8 cellular contexts compared by ENCODE assay signal in the genomic region with DNA sequence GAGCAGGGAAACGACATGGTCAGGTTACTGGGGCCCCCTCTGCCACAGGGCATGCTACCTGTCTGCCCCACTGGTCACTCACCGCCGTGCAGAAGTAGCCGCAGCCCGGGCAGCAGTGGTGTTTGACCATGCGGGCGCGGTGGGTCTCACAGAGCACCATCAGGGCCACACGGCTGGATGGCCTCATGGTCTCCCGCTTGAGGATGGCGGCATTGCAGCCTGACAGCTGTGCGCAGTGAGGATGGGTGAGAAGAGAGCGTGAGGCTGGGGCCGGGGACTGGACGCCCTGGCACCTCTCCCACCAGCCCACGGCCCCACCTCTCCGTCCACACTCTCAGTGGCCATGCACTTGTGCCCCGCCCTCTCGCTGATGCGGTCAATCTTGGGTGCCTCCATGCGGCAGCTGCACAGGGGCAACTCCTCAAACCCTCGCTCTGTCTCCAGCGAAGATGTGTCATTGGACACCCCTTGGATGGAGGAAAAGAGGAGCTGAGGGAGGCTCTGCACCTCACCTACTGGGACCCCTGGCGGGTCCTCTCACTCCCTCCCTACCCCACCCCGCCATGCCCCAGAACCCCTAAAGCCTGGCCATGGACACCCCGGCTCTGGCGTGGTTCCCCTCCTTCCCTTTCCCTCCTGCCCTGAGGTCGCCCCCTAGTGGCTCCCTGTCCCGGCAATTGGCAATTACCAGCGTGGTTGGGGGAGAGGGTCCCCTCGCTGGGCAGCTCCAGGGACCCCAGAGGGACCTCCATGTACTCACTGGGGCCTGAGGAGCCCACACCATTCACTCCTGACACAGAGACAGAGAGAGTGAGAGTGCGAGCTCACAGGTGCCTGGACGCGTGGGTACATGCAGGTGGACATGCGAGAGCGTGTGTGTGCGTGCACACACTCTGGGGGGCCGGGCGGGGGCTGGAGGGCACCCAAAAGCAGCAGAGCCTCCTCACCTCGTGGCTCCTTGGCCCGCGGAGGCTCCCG. TPM values are rescaled to one million over a fixed set of nuclear protein-coding genes. Genes with fewer than 3 reads are reported as not detected.
A peak's percentile ranks its signal among the peaks of the same experiment; 100 is the strongest.
DNase-seq lines count a peak whose midpoint lies in the region; ATAC-seq and TF ChIP-seq lines count a peak whose summit lies in the region.

No MANE protein-coding gene starts in this region.

- TF ChIP-seq CTCF in GM12874 (IDR thresholded peaks at IDR 0.05; ENCODE audit: insufficient read depth, low read depth, low read length) = peak; percentile 81
- TF ChIP-seq CTCF in brain (conservative IDR thresholded peaks at IDR 0.05) = peak; percentile 50 to 73
- TF ChIP-seq CTCF in lung (IDR thresholded peaks at IDR 0.05; ENCODE audit: control extremely low read depth, extremely low read depth) = peak; percentile 24
- peak; percentile 78 for TF ChIP-seq CTCF in type B pancreatic cell (conservative IDR thresholded peaks at IDR 0.05)

- no peaks in the 10 kb centered on the region for H3K4me1 ChIP-seq in lung (ENCODE audit: control insufficient read depth in 2 of 2, insufficient read depth in 2 of 2, low read length in 2 of 2)

- ATAC-seq in lung (ENCODE audit: insufficient read depth, low FRiP score) = no peak

- H3K4me3 ChIP-seq in lung = no peak overlapping the region

- H3K27me3 Mint-ChIP-seq in brain (peaks cover 3% of the 10 kb centered on the region), type B pancreatic cell (no peaks in the 10 kb centered on the region)

- H3K4me3 Mint-ChIP-seq in brain = no peak overlapping the region
- H3K4me3 Mint-ChIP-seq in type B pancreatic cell = no peak overlapping the region

- H3K27me3 ChIP-seq in lung (ENCODE audit: control insufficient read depth, insufficient read depth) = no peaks in the 10 kb centered on the region

- DNase-seq in T follicular helper cell (ENCODE audit: low read depth) = peak; percentile 40
- no peak for DNase-seq in lung (ENCODE audit: low spot score)
- no peak for DNase-seq in type B pancreatic cell (ENCODE audit: extremely low spot score, unreplicated experiment)
- no peak for DNase-seq in NK-92 (lab: John Stamatoyannopoulos, UW; ENCODE audit: unreplicated experiment)
- no peak for DNase-seq in NCI-H146 (lab: John Stamatoyannopoulos, UW)
- DNase-seq in DMS79 treated with DMSO at 0.1 percent for 48 hours (lab: John Stamatoyannopoulos, UW) = no peak

- no peaks in the 10 kb centered on the region for H3K9me3 ChIP-seq in lung (ENCODE audit: control insufficient read depth in 2 of 2, insufficient read depth in 1 of 2, low read length in 1 of 2)

- H3K4me1 Mint-ChIP-seq in brain (no peaks in the 10 kb centered on the region), type B pancreatic cell (ENCODE audit: unreplicated experiment) (no peaks in the 10 kb centered on the region)

- WGBS in lung, 2 donors = 79 to 80% methylated on average over 40 to 43 of the region's 43 CpGs

- H3K27ac ChIP-seq in lung (ENCODE audit: low read depth in 1 of 2, low read length in 1 of 2) = no peak overlapping the region

- H3K27ac Mint-ChIP-seq in brain (no peak overlapping the region), type B pancreatic cell (no peak overlapping the region)

- H3K9me3 Mint-ChIP-seq in brain (no peaks in the 10 kb centered on the region), type B pancreatic cell (no peaks in the 10 kb centered on the region)

- H3K36me3 Mint-ChIP-seq in brain (peaks cover 74% of the 10 kb centered on the region), type B pancreatic cell (peaks cover 30% of the 10 kb centered on the region)

- peaks cover 6 to 58% of the 10 kb centered on the region in 2 donors for H3K36me3 ChIP-seq in lung (ENCODE audit: control insufficient read depth in 2 of 2, insufficient read depth in 2 of 2, low read length in 2 of 2)

RNA-seq across cellular contexts. Expression of a gene that starts 8.9 kb away (rescaled TPM):
- polyA plus RNA-seq in brain (ENCODE audit: insufficient read depth, low read depth, low replicate concordance) = 168 TPM
- total RNA-seq in lung = 10 to 100 TPM; 37.6 to 43.4 TPM
- polyA plus RNA-seq in lung = 10 to 100 TPM; 21.2 to 31.9 TPM
- total RNA-seq in type B pancreatic cell (ENCODE audit: low replicate concordance) = 59.9 and 136 TPM in 2 replicates

RNA-seq across cellular contexts. Expression of a gene that starts 9.8 kb away (rescaled TPM):
- 15.7 TPM for polyA plus RNA-seq in brain (ENCODE audit: insufficient read depth, low read depth, low replicate concordance)
- total RNA-seq in lung = 100 to 1,000 TPM in 1 of 2 donors, 10 to 100 TPM in 1; 66.4 to 121 TPM
- polyA plus RNA-seq in lung = 10 to 100 TPM; 22.2 to 33.0 TPM
- total RNA-seq in type B pancreatic cell (ENCODE audit: low replicate concordance) = 8.8 and 10.6 TPM in 2 replicates

RNA-seq across cellular contexts. Expression of a gene that starts 13.3 kb away (rescaled TPM):
- polyA plus RNA-seq in brain (ENCODE audit: insufficient read depth, low read depth, low replicate concordance) = 36.9 TPM
- total RNA-seq in lung = 1 to 10 TPM; 6.4 to 7.3 TPM
- polyA plus RNA-seq in lung = 1 to 10 TPM; 2.8 to 3.9 TPM
- total RNA-seq in type B pancreatic cell (ENCODE audit: low replicate concordance) = 8.2 and 37.7 TPM in 2 replicates

RNA-seq across cellular contexts. Expression of a gene that starts 25.9 kb away (rescaled TPM):
- polyA plus RNA-seq in brain (ENCODE audit: insufficient read depth, low read depth, low replicate concordance) (59.5 TPM), lung (10 to 100 TPM; 69.6 to 82.5 TPM)
- total RNA-seq in lung (10 to 100 TPM; 53.2 to 71.3 TPM), type B pancreatic cell (ENCODE audit: low replicate concordance) (46.9 and 62.5 TPM in 2 replicates)

RNA-seq across cellular contexts. Expression of a gene that starts 38.9 kb away (rescaled TPM):
- polyA plus RNA-seq in brain (ENCODE audit: insufficient read depth, low read depth, low replicate concordance) (5.5 TPM), lung (100 to 1,000 TPM in 1 of 2 donors, 10 to 100 TPM in 1; 69.1 to 230 TPM)
- total RNA-seq in lung (100 to 1,000 TPM in 1 of 2 donors, 10 to 100 TPM in 1; 28.6 to 194 TPM), type B pancreatic cell (ENCODE audit: low replicate concordance) (2.2 and 3.6 TPM in 2 replicates)

Comparison
In these comparisons a context has a peak if more than half of its experiments do, and no peak if none do; other contexts are left out.
1. CTCF ChIP-seq: peak in every context shown above with its lines; median percentile 81 in GM12874; 78 in type B pancreatic cell; 62 in brain; 24 in lung.